ENCODE assay signal across 8 cellular contexts in genomic region chr2:233421091-233421816, GRCh38.
A peak's percentile ranks its signal among the peaks of the same experiment; 100 is the strongest.
DNase-seq lines count a peak whose midpoint lies in the region; ATAC-seq and TF ChIP-seq lines count a peak whose summit lies in the region.
"Had no signal": no experiment of that assay in that cellular context is flagged by ENCODE, and none has a peak within 500 bp of the region (broad histone marks: within the 10 kb centered on the region; RNA-seq: fewer than 3 reads in every experiment).

No MANE protein-coding gene starts in this region.

- H3K36me3 Mint-ChIP-seq in Calu3 (ENCODE audit: insufficient read depth, unreplicated experiment) = peaks cover 15% of the 10 kb centered on the region

- DNase-seq in Calu3 (no peak), PC-9 (no peak), ecto neural progenitor cell (ENCODE audit: low spot score) (peak; percentile 27), psoas muscle (no peak), DMS79 treated with DMSO at 0.1 percent for 48 hours (lab: John Stamatoyannopoulos, UW) (no peak), RPMI8226 (no peak)
- DNase-seq: NCI-H2171 treated with DMSO at 0.1 percent for 48 hours had no signal

- CTCF ChIA-PET in Calu3 (lab: Charles Lee) (interaction anchor here (1.3 kb wide), 2 partner anchors 8 to 22 kb away, joined by 5 to 6 read pairs; no protein-coding TSS in a partner anchor), PC-9 (lab: Charles Lee) (interaction anchor here (1.1 kb wide), 1 partner anchor 70 kb away, joined by 4 read pairs; no protein-coding TSS in a partner anchor)

- H3K4me1 ChIP-seq in PC-9 (replicated peaks; ENCODE audit: insufficient read depth) (peaks cover 43% of the 10 kb centered on the region), psoas muscle (peaks cover 67% of the 10 kb centered on the region)

- no peaks in the 10 kb centered on the region for H3K9me2 ChIP-seq in PC-9 (ENCODE audit: insufficient read depth)

- peaks cover 32% of the 10 kb centered on the region for H3F3A ChIP-seq in PC-9 (ENCODE audit: insufficient read depth, low read depth)

- H3K9me3 ChIP-seq in PC-9 (ENCODE audit: insufficient read depth, low read depth) (peaks cover 10% of the 10 kb centered on the region; the same call in 1 of the 2 replicates), psoas muscle (no peaks in the 10 kb centered on the region)

- H3K4me1 Mint-ChIP-seq in Calu3 (ENCODE audit: low read depth, unreplicated experiment) = peaks cover 43% of the 10 kb centered on the region

- intact Hi-C loops in Calu3 (cut with micrococcal nuclease; ENCODE audit: unreplicated experiment) = no loop called here
- intact Hi-C loops in PC-9 (cut with micrococcal nuclease; ENCODE audit: unreplicated experiment) = no loop called here
- intact Hi-C loops in psoas muscle (cut with DNase I) = no loop called here

- peak overlapping the region; percentile 75 for H3K27ac ChIP-seq in PC-9
- H3K27ac ChIP-seq in psoas muscle = peak overlapping the region; percentile 96

- H3K27ac Mint-ChIP-seq in Calu3 (ENCODE audit: unreplicated experiment) = peak overlapping the region; percentile 84

- TF ChIP-seq CTCF in Calu3 (IDR thresholded peaks at IDR 0.05; ENCODE audit: unreplicated experiment) (no peak), PC-9 (conservative IDR thresholded peaks at IDR 0.05) (no peak), psoas muscle (IDR thresholded peaks at IDR 0.05) (no peak)

- BruUV-seq in Calu3 (replicated peaks; lab: Mats Ljungman, UMichigan) = no TSS peak
- no TSS peak for BruUV-seq in PC-9 (replicated peaks; lab: Mats Ljungman, UMichigan)

- peak overlapping the region; percentile 66 for H3K4me2 ChIP-seq in PC-9

- H3K36me3 ChIP-seq in PC-9 (ENCODE audit: low read depth) = peaks cover 8% of the 10 kb centered on the region
- peaks cover 0 to 15% of the 10 kb centered on the region in 2 donors for H3K36me3 ChIP-seq in psoas muscle (ENCODE audit: insufficient read depth in 1 of 2, low read depth in 1 of 2)

- H3K9me3 Mint-ChIP-seq in Calu3 (ENCODE audit: low read depth, unreplicated experiment) = peaks cover 3% of the 10 kb centered on the region

- H4K20me1 ChIP-seq in PC-9 (ENCODE audit: insufficient read depth) = no peaks in the 10 kb centered on the region

- peak in 1 of 4 donors; percentile 9 for ATAC-seq in psoas muscle
- no peak for ATAC-seq in GM18868 (IDR thresholded peaks at IDR 0.05; ENCODE audit: unreplicated experiment)

- POLR2A ChIA-PET in PC-9 (lab: Charles Lee; ENCODE audit: unreplicated experiment) = interaction anchor here (0.6 to 1.1 kb wide), 5 partner anchors 36 to 491 kb away, joined by 3 to 6 read pairs (median 5); no protein-coding TSS in a partner anchor

- H3K4me3 ChIP-seq in PC-9 (no peak overlapping the region), psoas muscle (peak overlapping the region; percentile 77)

- H3K79me2 ChIP-seq in PC-9 (ENCODE audit: low read depth) = peaks cover 87% of the 10 kb centered on the region

- 31 to 44% (median 34%) methylated on average over 14 of the region's 14 CpGs for WGBS in psoas muscle, 3 donors

- H3K4me3 Mint-ChIP-seq in Calu3 (ENCODE audit: low read depth, unreplicated experiment) = no peak overlapping the region

- no peaks in the 10 kb centered on the region for H3K27me3 Mint-ChIP-seq in Calu3 (ENCODE audit: unreplicated experiment)

- H3K27me3 ChIP-seq in PC-9 (ENCODE audit: insufficient read depth, low read depth) = no peaks in the 10 kb centered on the region
- no peaks in the 10 kb centered on the region for H3K27me3 ChIP-seq in psoas muscle (ENCODE audit: insufficient read depth in 3 of 3, low read length in 2 of 3)

- H2AFZ ChIP-seq in PC-9 = no peak overlapping the region
